In genomic region chr12:49188916-49189367, GRCh38 we compare ENCODE assay signal across 8 cellular contexts. TPM values are rescaled to one million over a fixed set of nuclear protein-coding genes. Genes with fewer than 3 reads are reported as not detected.
DNase-seq lines count a peak whose midpoint lies in the region; ATAC-seq, FAIRE-seq and TF ChIP-seq lines count a peak whose summit lies in the region.

TSS of gene TUBA1A (minus strand) at chr12:49189080. CDS start at chr12:49188979, 101 bp downstream.

- H3K9ac ChIP-seq in mucosa of rectum (ENCODE audit: low read depth in 1 of 2, low read length in 2 of 2), result peak within 1 kb of the TSS; percentile 85

- TF ChIP-seq CTCF in D721Med (IDR thresholded peaks at IDR 0.05; ENCODE audit: insufficient read depth, missing control alignments), result no peak
- no peak for TF ChIP-seq CTCF in OCI-LY7 (conservative IDR thresholded peaks at IDR 0.05; ENCODE audit: low read length)
- TF ChIP-seq CTCF in epithelial cell of proximal tubule (conservative IDR thresholded peaks at IDR 0.05; ENCODE audit: low read depth, low read length), result no peak

- ATAC-seq in GM21526 (IDR thresholded peaks at IDR 0.05; ENCODE audit: low FRiP score, unreplicated experiment), result peak; percentile 81

- peak within 1 kb of the TSS; percentile 95 for H2AFZ ChIP-seq in OCI-LY7 (ENCODE audit: low read length)

- no peak for FAIRE-seq in D721Med (lab: Jason Lieb, UNC)

- H3K79me2 ChIP-seq in OCI-LY7 (ENCODE audit: insufficient read depth, low read depth, low read length), result peaks cover 9% of the 10 kb centered on the region; the same call in 1 of the 2 replicates

- H3K27me3 ChIP-seq in mucosa of rectum (ENCODE audit: control insufficient read depth in 2 of 2, insufficient read depth in 2 of 2, low read length in 2 of 2), result no peaks in the 10 kb centered on the region

- POLR2A ChIA-PET in OCI-LY7 (lab: Charles Lee), result interaction anchor here (0.5 to 3.2 kb wide), 21 partner anchors 12 to 1033 kb away, joined by 3 to 24 read pairs (median 4); partner anchors contain the start of genes LMBR1L, PRKAG1, RHEBL1 and TUBA1B

- H4K20me1 ChIP-seq in OCI-LY7 (ENCODE audit: insufficient read depth, low read length), result peaks cover 5% of the 10 kb centered on the region; the same call in 1 of the 2 replicates

- peak within 1 kb of the TSS; percentile 88 for H3K27ac ChIP-seq in OCI-LY7 (ENCODE audit: low read depth, low read length, poor library complexity, severe bottlenecking)
- peak within 1 kb of the TSS; percentile 89 to 97 for H3K27ac ChIP-seq in mucosa of rectum (ENCODE audit: low read depth in 2 of 2, low read length in 2 of 2)

- no peaks in the 10 kb centered on the region for H3K9me2 ChIP-seq in OCI-LY7 (ENCODE audit: insufficient read depth, low read length)

- H3K36me3 ChIP-seq in OCI-LY7 (ENCODE audit: insufficient read depth, low read length) (peaks cover 15% of the 10 kb centered on the region), mucosa of rectum (ENCODE audit: control insufficient read depth in 2 of 2, insufficient read depth in 2 of 2, low read length in 2 of 2) (peaks cover 0 to 2% of the 10 kb centered on the region in 2 donors)

- intact Hi-C loops in OCI-LY7 (cut with micrococcal nuclease; ENCODE audit: unreplicated experiment), result loop anchor here (1.0 to 5.0 kb wide), 5 partner anchors 45 to 158 kb away; partner anchors contain the start of genes DNAJC22, LMBR1L and TUBA1C

- H3K4me3 ChIP-seq in OCI-LY7 (ENCODE audit: low read depth, low read length, poor library complexity, severe bottlenecking) (peak within 1 kb of the TSS; percentile 84), epithelial cell of proximal tubule (ENCODE audit: low read depth, low read length) (peak within 1 kb of the TSS; percentile 87), mucosa of rectum (ENCODE audit: low read length in 2 of 2) (peak within 1 kb of the TSS; percentile 74 to 85)

- H3K4me2 ChIP-seq in OCI-LY7 (ENCODE audit: low read length), result peak within 1 kb of the TSS; percentile 74

- DNase-seq in D721Med (ENCODE audit: insufficient read length, low spot score) (peak; percentile 74), HuH-7.5 (ENCODE audit: low spot score) (peak; percentile 62), OCI-LY7 (ENCODE audit: low spot score) (peak; percentile 99), epithelial cell of proximal tubule (ENCODE audit: low read depth) (peak; percentile 80)
- peak; percentile 91 for DNase-seq in activated T-cell treated with anti-CD3 and anti-CD28 coated beads, Interleukin-2, amount 50 U/mL, for 1 hour
- DNase-seq in stimulated activated CD8-positive, alpha-beta memory T cell treated with anti-CD3 and anti-CD28 coated beads, Interleukin-7, amount 100 ng/mL, for 1 hour (ENCODE audit: low read depth in 2 of 2), result peak; percentile 87 to 90

- peaks cover 19% of the 10 kb centered on the region for H3K4me1 ChIP-seq in OCI-LY7 (ENCODE audit: insufficient read depth, low read length, poor library complexity, severe bottlenecking)
- peaks cover 0 to 4% of the 10 kb centered on the region in 2 donors for H3K4me1 ChIP-seq in mucosa of rectum (ENCODE audit: control insufficient read depth in 2 of 2, insufficient read depth in 2 of 2, low read length in 2 of 2)

- no TSS peak for BruUV-seq in OCI-LY7 (replicated peaks; lab: Mats Ljungman, UMichigan)

- CTCF ChIA-PET in OCI-LY7 (lab: Charles Lee; ENCODE audit: unreplicated experiment), result interaction anchor here (0.6 to 2.7 kb wide), 2 partner anchors 51 to 57 kb away, joined by 3 to 14 read pairs; partner anchors contain the start of gene TUBA1B

- no peaks in the 10 kb centered on the region for H3K9me3 ChIP-seq in OCI-LY7 (ENCODE audit: low read length)
- no peaks in the 10 kb centered on the region for H3K9me3 ChIP-seq in mucosa of rectum (ENCODE audit: control insufficient read depth in 2 of 2, low read length in 2 of 2)

RNA-seq across cellular contexts. Expression of gene TUBA1A, which starts in this region (rescaled TPM):
- total RNA-seq in OCI-LY7 (2014; rRNA removed; shearing (Covaris generic)), result 189 and 214 TPM in 2 replicates
- total RNA-seq in OCI-LY7 (2022), result 136 and 159 TPM in 2 replicates
- 929 and 1,025 TPM in 2 replicates for total RNA-seq in epithelial cell of proximal tubule

Comparison
In these comparisons a context has a peak if more than half of its experiments do, and no peak if none do; other contexts are left out.
1. Peak in every context shown above with its lines: DNase-seq, ATAC-seq, H3K4me3 ChIP-seq and H3K27ac ChIP-seq.